ENCODE assay signal across 28 cellular contexts in the genomic region with DNA sequence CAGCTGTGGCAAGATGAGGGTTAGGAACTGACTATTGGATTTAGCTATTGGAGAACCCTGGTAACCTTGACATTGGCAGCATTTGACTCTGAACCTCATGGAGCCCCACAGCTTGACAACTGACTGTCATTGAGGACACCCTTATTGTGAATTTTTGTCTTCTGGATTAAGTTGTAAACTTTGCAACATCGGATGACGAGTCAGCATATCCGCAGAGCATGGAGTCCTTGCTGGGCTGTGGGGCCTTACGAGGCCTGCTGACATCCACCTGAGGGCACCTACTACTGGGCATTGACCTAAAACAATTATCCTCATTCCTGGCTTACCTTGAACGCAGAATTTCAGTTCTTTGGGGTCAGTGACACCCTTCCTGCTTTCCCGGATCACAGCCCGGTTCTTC.
"Had no signal": no experiment of that assay in that cellular context is flagged by ENCODE, and none has a peak within 500 bp of the region (broad histone marks: within the 10 kb centered on the region; RNA-seq: fewer than 3 reads in every experiment).

No MANE protein-coding gene starts in this region.

- H3K9me3 ChIP-seq: left lung, lower lobe of right lung, pancreas, prostate gland, sigmoid colon, spleen, tibial nerve, upper lobe of left lung, vagina had no signal

- ATAC-seq: left colon; left lung; lower lobe of right lung; pancreas; right cardiac atrium; stimulated activated naive CD8-positive, alpha-beta T cell treated with anti-CD3 and anti-CD28 coated beads, Interleukin-15, amount 100 ng/mL, for 72 hours had no signal

- H3K36me3 Mint-ChIP-seq: naive B cell; stimulated activated effector memory CD8-positive, alpha-beta T cell treated with anti-CD3 and anti-CD28 coated beads, Interleukin-12 subunit alpha, Interleukin-12 subunit beta, amount 100 ng/mL, for 72 hours had no signal

- FAIRE-seq: islet of Langerhans, kidney, pancreas, small intestine had no signal

- H3K27me3 ChIP-seq: pancreas, sigmoid colon, upper lobe of left lung, vagina had no signal

- H3K4me1 ChIP-seq: pancreas, prostate gland, sigmoid colon, tibial nerve, vagina had no signal

- H3K4me1 Mint-ChIP-seq: neural crest cell had no signal

- H3K9me3 Mint-ChIP-seq: immature natural killer cell; naive B cell; nephron; neural crest cell; stimulated activated effector memory CD8-positive, alpha-beta T cell treated with anti-CD3 and anti-CD28 coated beads, Interleukin-12 subunit alpha, Interleukin-12 subunit beta, amount 100 ng/mL, for 72 hours; stimulated activated naive CD8-positive, alpha-beta T cell treated with anti-CD3 and anti-CD28 coated beads, Interleukin-15, amount 100 ng/mL, for 72 hours had no signal

- DNase-seq: hypothalamus; immature natural killer cell; kidney; left colon; left lung; lower lobe of right lung; mammary epithelial cell; naive B cell; nucleus accumbens; pancreas; posterior cingulate gyrus; retina; right cardiac atrium; sigmoid colon; small intestine; spleen; stimulated activated CD4-positive, alpha-beta T cell treated with anti-CD3 and anti-CD28 coated beads, Interleukin-4, amount 100 ng/mL, for 24 hours; stimulated activated naive CD4-positive, alpha-beta T cell treated with Interleukin-2 at 50 U/mL for 16 hours; stimulated activated naive CD8-positive, alpha-beta T cell treated with anti-CD3 and anti-CD28 coated beads, Interleukin-15, amount 100 ng/mL, for 72 hours; substantia nigra; upper lobe of left lung had no signal

- H3K36me3 ChIP-seq: left lung, lower lobe of right lung, pancreas, prostate gland, sigmoid colon, tibial nerve, upper lobe of left lung, vagina had no signal

- H3K27ac Mint-ChIP-seq: nephron; stimulated activated effector memory CD8-positive, alpha-beta T cell treated with anti-CD3 and anti-CD28 coated beads, Interleukin-12 subunit alpha, Interleukin-12 subunit beta, amount 100 ng/mL, for 72 hours had no signal

- H3K4me3 Mint-ChIP-seq: immature natural killer cell; nephron; neural crest cell; stimulated activated effector memory CD8-positive, alpha-beta T cell treated with anti-CD3 and anti-CD28 coated beads, Interleukin-12 subunit alpha, Interleukin-12 subunit beta, amount 100 ng/mL, for 72 hours; stimulated activated naive CD8-positive, alpha-beta T cell treated with anti-CD3 and anti-CD28 coated beads, Interleukin-15, amount 100 ng/mL, for 72 hours had no signal

- H3K27ac ChIP-seq: left lung, lower lobe of right lung, pancreas, prostate gland, sigmoid colon, tibial nerve, upper lobe of left lung, vagina had no signal

- H3K4me3 ChIP-seq: left lung, lower lobe of right lung, pancreas, prostate gland, sigmoid colon, spleen, tibial nerve, upper lobe of left lung, vagina had no signal
